In genomic region chr3:169337541-169337940, GRCh38 we compare ENCODE assay signal across 29 cellular contexts.
"Had no signal": no experiment of that assay in that cellular context is flagged by ENCODE, and none has a peak within 500 bp of the region (broad histone marks: within the 10 kb centered on the region; RNA-seq: fewer than 3 reads in every experiment).

No MANE protein-coding gene starts in this region.

- H3K4me1 ChIP-seq: left lung, lower lobe of right lung, psoas muscle, suprapubic skin, tibial artery, upper lobe of right lung had no signal

- DNase-seq: activated CD4-positive, alpha-beta T cell treated with anti-CD3 and anti-CD28 coated beads for 36 hours; activated CD8-positive, alpha-beta memory T cell treated with anti-CD3 and anti-CD28 coated beads, Interleukin-2, amount 10 ng/mL, durations not matched to agents 7 days and 5 days; activated CD8-positive, alpha-beta T cell treated with anti-CD3 and anti-CD28 coated beads, Interleukin-2, amount 10 ng/mL, durations not matched to agents 7 days and 5 days; activated naive CD8-positive, alpha-beta T cell treated with anti-CD3 and anti-CD28 coated beads, Interleukin-2, amount 50 U/mL, for 24 hours; activated T-cell treated with anti-CD3 and anti-CD28 coated beads, Interleukin-2, amount 50 U/mL, for 48 hours; amygdala; effector CD4-positive, alpha-beta T cell; esophagus squamous epithelium; foreskin melanocyte; left lung; lower lobe of right lung; naive B cell; nephron progenitor cell; ovary; psoas muscle; stimulated activated CD4-positive, alpha-beta T cell treated with anti-CD3 and anti-CD28 coated beads, Interleukin-15, amount 100 ng/mL, for 24 hours; stimulated activated CD4-positive, alpha-beta T cell treated with anti-CD3 and anti-CD28 coated beads, Interleukin-2, amount 100 ng/mL, for 24 hours; stimulated activated naive B cell treated with anti-CD40 and anti-IgM and Interleukin-4, amounts not matched to agents 10 μg/mL and 1 μg/mL and 100 μg/mL, for 72 hours; T-helper 2 cell; tibial artery; upper lobe of right lung had no signal

- H3K4me1 Mint-ChIP-seq: activated CD4-positive, alpha-beta T cell treated with anti-CD3 and anti-CD28 coated beads for 36 hours; activated CD8-positive, alpha-beta memory T cell treated with anti-CD3 and anti-CD28 coated beads, Interleukin-2, amount 10 ng/mL, durations not matched to agents 7 days and 5 days; activated naive CD4-positive, alpha-beta T cell treated with anti-CD3 and anti-CD28 coated beads, Interleukin-2, amount 50 U/mL, for 24 hours; activated naive CD8-positive, alpha-beta T cell treated with anti-CD3 and anti-CD28 coated beads, Interleukin-2, amount 50 U/mL, for 24 hours; central memory CD8-positive, alpha-beta T cell; naive B cell; stimulated activated naive B cell treated with anti-CD40 and anti-IgM and Interleukin-4, amounts not matched to agents 10 μg/mL and 1 μg/mL and 100 μg/mL, for 72 hours had no signal

- H3K27ac ChIP-seq: epithelial cell of prostate, left lung, lower lobe of right lung, ovary, psoas muscle, right atrium auricular region, suprapubic skin, tibial artery, upper lobe of right lung had no signal

- H3K9me3 ChIP-seq: esophagus squamous epithelium, left lung, lower lobe of right lung, ovary, psoas muscle, right atrium auricular region, suprapubic skin, tibial artery, upper lobe of right lung had no signal

- H3K36me3 Mint-ChIP-seq: activated CD8-positive, alpha-beta memory T cell treated with anti-CD3 and anti-CD28 coated beads, Interleukin-2, amount 10 ng/mL, durations not matched to agents 7 days and 5 days; activated naive CD4-positive, alpha-beta T cell treated with anti-CD3 and anti-CD28 coated beads, Interleukin-2, amount 50 U/mL, for 24 hours; naive B cell; stimulated activated naive B cell treated with anti-CD40 and anti-IgM and Interleukin-4, amounts not matched to agents 10 μg/mL and 1 μg/mL and 100 μg/mL, for 72 hours; WTC11 had no signal

- H3K4me3 ChIP-seq: esophagus squamous epithelium, left lung, lower lobe of right lung, ovary, psoas muscle, right atrium auricular region, suprapubic skin, tibial artery, upper lobe of right lung had no signal

- H3K27me3 Mint-ChIP-seq: activated CD8-positive, alpha-beta memory T cell treated with anti-CD3 and anti-CD28 coated beads, Interleukin-2, amount 10 ng/mL, durations not matched to agents 7 days and 5 days; activated naive CD4-positive, alpha-beta T cell treated with anti-CD3 and anti-CD28 coated beads, Interleukin-2, amount 50 U/mL, for 24 hours; activated naive CD8-positive, alpha-beta T cell treated with anti-CD3 and anti-CD28 coated beads, Interleukin-2, amount 50 U/mL, for 24 hours; central memory CD8-positive, alpha-beta T cell; dendritic cell treated with granulocyte-macrophage colony-stimulating factor and Interleukin-4, amounts not matched to agents 40 ng/mL and 50 ng/mL, for 4 days; naive B cell; stimulated activated naive B cell treated with anti-CD40 and anti-IgM and Interleukin-4, amounts not matched to agents 10 μg/mL and 1 μg/mL and 100 μg/mL, for 72 hours had no signal

- H3K9me3 Mint-ChIP-seq: activated naive CD4-positive, alpha-beta T cell treated with anti-CD3 and anti-CD28 coated beads, Interleukin-2, amount 50 U/mL, for 24 hours; activated naive CD8-positive, alpha-beta T cell treated with anti-CD3 and anti-CD28 coated beads, Interleukin-2, amount 50 U/mL, for 24 hours; activated T-helper 2 cell treated with anti-CD3 and anti-CD28 coated beads, Interferon-gamma antibody, Interleukin-2, Interleukin-4, amounts not matched to agents 10 μg/mL and 5 μg/mL and 100 μg/mL, durations not matched to agents 14 hours and 24 hours and 36 hours; central memory CD8-positive, alpha-beta T cell; dendritic cell treated with granulocyte-macrophage colony-stimulating factor and Interleukin-4, amounts not matched to agents 40 ng/mL and 50 ng/mL, for 4 days; naive B cell; nephron progenitor cell; stimulated activated naive B cell treated with anti-CD40 and anti-IgM and Interleukin-4, amounts not matched to agents 10 μg/mL and 1 μg/mL and 100 μg/mL, for 72 hours; WTC11 had no signal

- H3K36me3 ChIP-seq: esophagus squamous epithelium, left lung, lower lobe of right lung, ovary, right atrium auricular region, suprapubic skin, tibial artery, upper lobe of right lung had no signal

- H3K27me3 ChIP-seq: esophagus squamous epithelium, left lung, ovary, right atrium auricular region, suprapubic skin, tibial artery, upper lobe of right lung had no signal

- H3K4me3 Mint-ChIP-seq: activated CD4-positive, alpha-beta T cell treated with anti-CD3 and anti-CD28 coated beads for 36 hours; activated CD8-positive, alpha-beta memory T cell treated with anti-CD3 and anti-CD28 coated beads, Interleukin-2, amount 10 ng/mL, durations not matched to agents 7 days and 5 days; activated CD8-positive, alpha-beta T cell treated with anti-CD3 and anti-CD28 coated beads, Interleukin-2, amount 10 ng/mL, durations not matched to agents 7 days and 5 days; activated naive CD4-positive, alpha-beta T cell treated with anti-CD3 and anti-CD28 coated beads, Interleukin-2, amount 50 U/mL, for 24 hours; activated naive CD8-positive, alpha-beta T cell treated with anti-CD3 and anti-CD28 coated beads, Interleukin-2, amount 50 U/mL, for 24 hours; central memory CD8-positive, alpha-beta T cell; dendritic cell treated with granulocyte-macrophage colony-stimulating factor and Interleukin-4, amounts not matched to agents 40 ng/mL and 50 ng/mL, for 4 days; naive B cell; nephron progenitor cell; stimulated activated naive B cell treated with anti-CD40 and anti-IgM and Interleukin-4, amounts not matched to agents 10 μg/mL and 1 μg/mL and 100 μg/mL, for 72 hours; WTC11 had no signal

- H3K27ac Mint-ChIP-seq: activated CD4-positive, alpha-beta T cell treated with anti-CD3 and anti-CD28 coated beads for 36 hours; activated CD8-positive, alpha-beta memory T cell treated with anti-CD3 and anti-CD28 coated beads, Interleukin-2, amount 10 ng/mL, durations not matched to agents 7 days and 5 days; activated CD8-positive, alpha-beta T cell treated with anti-CD3 and anti-CD28 coated beads, Interleukin-2, amount 10 ng/mL, durations not matched to agents 7 days and 5 days; activated naive CD4-positive, alpha-beta T cell treated with anti-CD3 and anti-CD28 coated beads, Interleukin-2, amount 50 U/mL, for 24 hours; activated naive CD8-positive, alpha-beta T cell treated with anti-CD3 and anti-CD28 coated beads, Interleukin-2, amount 50 U/mL, for 24 hours; activated T-helper 2 cell treated with anti-CD3 and anti-CD28 coated beads, Interferon-gamma antibody, Interleukin-2, Interleukin-4, amounts not matched to agents 10 μg/mL and 5 μg/mL and 100 μg/mL, durations not matched to agents 14 hours and 24 hours and 36 hours; dendritic cell treated with granulocyte-macrophage colony-stimulating factor and Interleukin-4, amounts not matched to agents 40 ng/mL and 50 ng/mL, for 4 days; naive B cell; stimulated activated naive B cell treated with anti-CD40 and anti-IgM and Interleukin-4, amounts not matched to agents 10 μg/mL and 1 μg/mL and 100 μg/mL, for 72 hours had no signal
